Comparison of ENCODE assay signal across 13 cellular contexts in genomic region chr15:85752591-85752990, GRCh38. TPM values are rescaled to one million over a fixed set of nuclear protein-coding genes. Genes with fewer than 3 reads are reported as not detected.
A peak's percentile ranks its signal among the peaks of the same experiment; 100 is the strongest.
DNase-seq lines count a peak whose midpoint lies in the region; ATAC-seq, FAIRE-seq and TF ChIP-seq lines count a peak whose summit lies in the region.
"Had no signal": no experiment of that assay in that cellular context is flagged by ENCODE, and none has a peak within 500 bp of the region (broad histone marks: within the 10 kb centered on the region; RNA-seq: fewer than 3 reads in every experiment).

No MANE protein-coding gene starts in this region.

- no peaks in the 10 kb centered on the region for H3K9me3 ChIP-seq in keratinocyte (ENCODE audit: control insufficient read depth, low read depth, low read length)
- H3K9me3 ChIP-seq: psoas muscle had no signal

- H3K9me1 ChIP-seq in keratinocyte (ENCODE audit: control insufficient read depth, extremely low read depth, insufficient read depth, low read length): peaks cover 3% of the 10 kb centered on the region

- H3K4me3 ChIP-seq in keratinocyte (ENCODE audit: control insufficient read depth in 2 of 3, extremely low read depth in 1 of 3, insufficient read depth in 2 of 3, low read depth in 1 of 3, low read length in 3 of 3): no peak overlapping the region
- H3K4me3 ChIP-seq: psoas muscle had no signal

- no peaks in the 10 kb centered on the region for H3K79me2 ChIP-seq in keratinocyte (ENCODE audit: control insufficient read depth, insufficient read depth, low read length)

- CTCF ChIA-PET in HEK293T (lab: Yijun Ruan, JAX): interaction anchor here (0.9 kb wide), 1 partner anchor 101 kb away, joined by 3 read pairs; no protein-coding TSS in a partner anchor

- H3K4me2 ChIP-seq in keratinocyte (ENCODE audit: control insufficient read depth, extremely low read depth, insufficient read depth, low read depth, low read length): peak overlapping the region; percentile 53

- no peaks in the 10 kb centered on the region for H3K36me3 Mint-ChIP-seq in activated naive CD8-positive, alpha-beta T cell
- H3K36me3 Mint-ChIP-seq in activated naive CD8-positive, alpha-beta T cell treated with anti-CD3 and anti-CD28 coated beads, Interleukin-2, amount 50 U/mL, for 24 hours (ENCODE audit: low read depth): no peaks in the 10 kb centered on the region
- peaks cover 7% of the 10 kb centered on the region for H3K36me3 Mint-ChIP-seq in activated T-helper 2 cell treated with anti-CD3 and anti-CD28 coated beads, Interferon-gamma antibody, Interleukin-2, Interleukin-4, amounts not matched to agents 10 μg/mL and 5 μg/mL and 100 μg/mL, durations not matched to agents 14 hours and 24 hours and 36 hours (ENCODE audit: low read depth)

- TF ChIP-seq CTCF in keratinocyte (optimal IDR thresholded peaks at IDR 0.05 in 1 of 3, IDR thresholded peaks at IDR 0.05 in 1 of 3, conservative IDR thresholded peaks at IDR 0.05 in 1 of 3; ENCODE audit: extremely low read depth in 1 of 3, insufficient read depth in 2 of 3, low read length in 3 of 3): no peak

- H3K27me3 ChIP-seq in keratinocyte (ENCODE audit: control insufficient read depth, extremely low read depth, insufficient read depth, low read length): no peaks in the 10 kb centered on the region

- H3K9ac ChIP-seq in keratinocyte (ENCODE audit: control insufficient read depth, extremely low read depth, insufficient read depth, low read length): no peak overlapping the region

- H3K27ac ChIP-seq in keratinocyte (ENCODE audit: control insufficient read depth, insufficient read depth, low read length) (no peak overlapping the region), temporal lobe (ENCODE audit: low read depth, low read length) (peak overlapping the region; percentile 28)
- H3K27ac ChIP-seq: psoas muscle had no signal

- intact Hi-C loops in activated T-helper 2 cell treated with anti-CD3 and anti-CD28 coated beads, Interferon-gamma antibody, Interleukin-2, Interleukin-4, amounts not matched to agents 10 μg/mL and 5 μg/mL and 100 μg/mL, durations not matched to agents 14 hours and 24 hours and 36 hours (cut with micrococcal nuclease): no loop called here

- H3K4me3 Mint-ChIP-seq in activated naive CD8-positive, alpha-beta T cell: peak overlapping the region; percentile 33
- H3K4me3 Mint-ChIP-seq in activated naive CD8-positive, alpha-beta T cell treated with anti-CD3 and anti-CD28 coated beads, Interleukin-2, amount 50 U/mL, for 24 hours: no peak overlapping the region
- H3K4me3 Mint-ChIP-seq in activated T-helper 2 cell treated with anti-CD3 and anti-CD28 coated beads, Interferon-gamma antibody, Interleukin-2, Interleukin-4, amounts not matched to agents 10 μg/mL and 5 μg/mL and 100 μg/mL, durations not matched to agents 14 hours and 24 hours and 36 hours (ENCODE audit: low read depth): no peak overlapping the region

- no peaks in the 10 kb centered on the region for H3K9me3 Mint-ChIP-seq in activated naive CD8-positive, alpha-beta T cell (ENCODE audit: low read depth)
- no peaks in the 10 kb centered on the region for H3K9me3 Mint-ChIP-seq in activated naive CD8-positive, alpha-beta T cell treated with anti-CD3 and anti-CD28 coated beads, Interleukin-2, amount 50 U/mL, for 24 hours
- H3K9me3 Mint-ChIP-seq in activated T-helper 2 cell treated with anti-CD3 and anti-CD28 coated beads, Interferon-gamma antibody, Interleukin-2, Interleukin-4, amounts not matched to agents 10 μg/mL and 5 μg/mL and 100 μg/mL, durations not matched to agents 14 hours and 24 hours and 36 hours: no peaks in the 10 kb centered on the region

- H3K27me3 Mint-ChIP-seq in activated naive CD8-positive, alpha-beta T cell: no peaks in the 10 kb centered on the region
- no peaks in the 10 kb centered on the region for H3K27me3 Mint-ChIP-seq in activated naive CD8-positive, alpha-beta T cell treated with anti-CD3 and anti-CD28 coated beads, Interleukin-2, amount 50 U/mL, for 24 hours
- no peaks in the 10 kb centered on the region for H3K27me3 Mint-ChIP-seq in activated T-helper 2 cell treated with anti-CD3 and anti-CD28 coated beads, Interferon-gamma antibody, Interleukin-2, Interleukin-4, amounts not matched to agents 10 μg/mL and 5 μg/mL and 100 μg/mL, durations not matched to agents 14 hours and 24 hours and 36 hours (ENCODE audit: low read depth)

- dilution Hi-C loops in keratinocyte (cut with MboI; ENCODE audit: extremely low pct_ligation_motif_present, low sequenced_read_pairs): no loop called here

- no peaks in the 10 kb centered on the region for H4K20me1 ChIP-seq in keratinocyte (ENCODE audit: control insufficient read depth, extremely low read depth, insufficient read depth, low read length)

- peak overlapping the region; percentile 16 for H2AFZ ChIP-seq in keratinocyte (ENCODE audit: control insufficient read depth, low read length)

- POLR2A ChIA-PET in HEK293T (lab: Yijun Ruan, JAX): no interaction called here

- peaks cover 32% of the 10 kb centered on the region for H3K4me1 Mint-ChIP-seq in activated naive CD8-positive, alpha-beta T cell (ENCODE audit: low read depth)
- H3K4me1 Mint-ChIP-seq in activated naive CD8-positive, alpha-beta T cell treated with anti-CD3 and anti-CD28 coated beads, Interleukin-2, amount 50 U/mL, for 24 hours: peaks cover 16% of the 10 kb centered on the region
- peaks cover 3% of the 10 kb centered on the region for H3K4me1 Mint-ChIP-seq in activated T-helper 2 cell treated with anti-CD3 and anti-CD28 coated beads, Interferon-gamma antibody, Interleukin-2, Interleukin-4, amounts not matched to agents 10 μg/mL and 5 μg/mL and 100 μg/mL, durations not matched to agents 14 hours and 24 hours and 36 hours (ENCODE audit: low read depth)

- H3K4me1 ChIP-seq in keratinocyte (ENCODE audit: control insufficient read depth, extremely low read depth, insufficient read depth, low read length): peaks cover 39% of the 10 kb centered on the region

- no peak for DNase-seq in activated naive CD8-positive, alpha-beta T cell treated with anti-CD3 and anti-CD28 coated beads, Interleukin-2, amount 50 U/mL, for 24 hours
- no peak for DNase-seq in activated T-helper 2 cell treated with anti-CD3 and anti-CD28 coated beads, Interferon-gamma antibody, Interleukin-2, Interleukin-4, amounts not matched to agents 10 μg/mL and 5 μg/mL and 100 μg/mL, durations not matched to agents 14 hours and 24 hours and 36 hours (ENCODE audit: low spot score)
- peak; percentile 54 for DNase-seq in keratinocyte (ENCODE audit: low read depth, low spot score)
- no peak for DNase-seq in HEK293T (ENCODE audit: extremely low spot score)
- no peak for DNase-seq in AG20443 (ENCODE audit: low spot score)
- DNase-seq: activated CD8-positive, alpha-beta memory T cell treated with anti-CD3 and anti-CD28 coated beads, Interleukin-2, amount 50 U/mL, for 48 hours; effector CD8-positive, alpha-beta T cell; IMR-90; NCI-H510A had no signal

- peak overlapping the region; percentile 61 for H3K27ac Mint-ChIP-seq in activated naive CD8-positive, alpha-beta T cell
- H3K27ac Mint-ChIP-seq in activated naive CD8-positive, alpha-beta T cell treated with anti-CD3 and anti-CD28 coated beads, Interleukin-2, amount 50 U/mL, for 24 hours: no peak overlapping the region
- H3K27ac Mint-ChIP-seq in activated T-helper 2 cell treated with anti-CD3 and anti-CD28 coated beads, Interferon-gamma antibody, Interleukin-2, Interleukin-4, amounts not matched to agents 10 μg/mL and 5 μg/mL and 100 μg/mL, durations not matched to agents 14 hours and 24 hours and 36 hours: peak overlapping the region; percentile 35

- peaks cover 0 to 2% of the 10 kb centered on the region in 2 experiments for H3K36me3 ChIP-seq in keratinocyte (ENCODE audit: control insufficient read depth in 2 of 2, extremely low read depth in 1 of 2, insufficient read depth in 2 of 2, low read length in 2 of 2)

- peak; percentile 79 for FAIRE-seq in keratinocyte (lab: Jason Lieb, UNC)

- no peak for ATAC-seq in activated naive CD8-positive, alpha-beta T cell treated with anti-CD3 and anti-CD28 coated beads, Interleukin-2, amount 50 U/mL, for 24 hours
- no peak for ATAC-seq in HG03460 (IDR thresholded peaks at IDR 0.05; ENCODE audit: unreplicated experiment)

TF ChIP-seq in HEK293T, 16 proteins besides CTCF, POLR2A, EP300 and RAD21:
- no peak for TF ChIP-seq NFRKB (IDR thresholded peaks at IDR 0.05)
- TF ChIP-seq FOXM1 (IDR thresholded peaks at IDR 0.05; ENCODE audit: borderline replicate concordance): no peak
- no peak for TF ChIP-seq ELF4 (IDR thresholded peaks at IDR 0.05)
- no peak for TF ChIP-seq BHLHE40 (IDR thresholded peaks at IDR 0.05; ENCODE audit: borderline replicate concordance)
- TF ChIP-seq L3MBTL2 (conservative IDR thresholded peaks at IDR 0.05): no peak

RNA-seq across cellular contexts. Expression of gene KLHL25, which starts 42.1 kb away (rescaled TPM):
- 8.5 and 9.0 TPM in 2 replicates for total RNA-seq in activated T-helper 2 cell treated with anti-CD3 and anti-CD28 coated beads, Interferon-gamma antibody, Interleukin-2, Interleukin-4, amounts not matched to agents 10 μg/mL and 5 μg/mL and 100 μg/mL, durations not matched to agents 14 hours and 24 hours and 36 hours
- 2.1 to 4.4 TPM (median 2.7 TPM) in 3 replicates for polyA plus RNA-seq in keratinocyte
- polyA plus RNA-seq in keratinocyte (2011; ENCODE audit: low read depth): 0.60 TPM
- polyA plus RNA-seq in keratinocyte (2011; cell fraction: cytosol; rRNA removed): 1.5 and 2.4 TPM in 2 replicates
- polyA plus RNA-seq in keratinocyte (2011; cell fraction: nucleus; rRNA removed): 5.1 and 6.5 TPM in 2 replicates
- 2.7 and 2.8 TPM in 2 replicates for polyA plus RNA-seq in keratinocyte (2012; ENCODE audit: low replicate concordance)
- 3.1 to 7.2 TPM (median 4.1 TPM) in 3 replicates for polyA minus RNA-seq in keratinocyte
- 3.3 TPM for polyA minus RNA-seq in keratinocyte (2011; cell fraction: cytosol; rRNA and poly(A)+ RNA removed)
- polyA minus RNA-seq in keratinocyte (2011; cell fraction: nucleus; rRNA and poly(A)+ RNA removed): 5.3 and 5.4 TPM in 2 replicates
- total RNA-seq in temporal lobe: 26.3 TPM
